Comparison of ENCODE assay signal across 8 cellular contexts in the genomic region with DNA sequence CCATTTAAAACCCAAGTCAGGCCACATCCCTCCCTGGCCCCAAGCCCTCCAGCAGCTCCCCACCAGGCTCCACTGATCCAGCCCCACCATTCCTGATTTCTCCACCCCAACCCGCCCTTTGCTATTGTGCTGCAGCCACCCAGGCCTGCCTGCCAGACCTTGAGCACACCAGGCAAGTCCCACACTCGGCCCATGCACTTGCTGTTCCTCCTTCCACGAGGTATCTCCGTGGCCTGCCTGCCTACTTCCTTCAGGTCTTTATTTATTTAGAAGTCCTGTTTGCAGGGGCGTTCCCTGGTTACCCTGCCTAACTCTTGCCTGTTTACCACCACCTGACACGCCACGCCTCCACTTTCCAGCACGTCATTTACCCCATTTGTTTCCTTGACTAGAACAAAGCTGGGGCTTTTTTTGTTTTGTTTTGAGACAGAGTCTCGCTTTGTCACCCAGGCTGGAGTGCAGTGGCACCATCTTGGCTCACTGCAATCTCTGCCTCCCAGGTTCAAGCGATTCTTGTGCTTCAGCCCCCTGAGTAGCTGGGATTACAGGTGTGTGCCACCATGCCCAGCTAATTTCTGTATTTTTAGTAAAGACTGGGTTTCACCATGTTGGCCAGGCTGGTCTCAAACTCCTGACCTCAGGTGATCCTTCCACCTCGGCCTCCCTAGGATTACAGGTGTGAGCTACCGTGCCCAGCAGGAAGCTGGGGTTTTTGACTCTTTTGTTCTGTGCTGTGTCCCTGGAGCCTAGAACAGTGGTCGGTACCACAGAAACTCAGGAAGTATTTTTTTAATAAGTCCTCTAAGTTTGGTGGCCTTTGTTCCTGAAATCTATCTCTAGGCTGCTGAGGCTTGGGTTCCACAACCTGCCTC. TPM values are rescaled to one million over a fixed set of nuclear protein-coding genes. Genes with fewer than 3 reads are reported as not detected.
A peak's percentile ranks its signal among the peaks of the same experiment; 100 is the strongest.
DNase-seq lines count a peak whose midpoint lies in the region; ATAC-seq and TF ChIP-seq lines count a peak whose summit lies in the region.

No MANE protein-coding gene starts in this region.

- CTCF ChIA-PET in activated B cell treated with CpG ODN at 0.5 μM for 24 hours (lab: Charles Lee), result interaction anchor here (0.6 to 9.1 kb wide), 26 partner anchors 10 to 274 kb away, joined by 3 to 258 read pairs (median 6); partner anchors contain the start of genes CCDC134, MEI1, SREBF2 and TNFRSF13C

- H3K27me3 Mint-ChIP-seq in activated B cell treated with CpG ODN at 0.5 μM for 24 hours, result no peaks in the 10 kb centered on the region

- POLR2A ChIA-PET in activated B cell treated with CpG ODN at 0.5 μM for 24 hours (lab: Charles Lee), result interaction anchor here (1.0 to 9.1 kb wide), 27 partner anchors 8 to 467 kb away, joined by 3 to 1414 read pairs (median 6); partner anchors contain the start of genes CCDC134, MEI1, SHISA8 and SMDT1

- peak overlapping the region; percentile 92 for H3K4me3 Mint-ChIP-seq in activated B cell treated with CpG ODN at 0.5 μM for 24 hours

- H3K27ac ChIP-seq in psoas muscle, result peak overlapping the region; percentile 18

- TF ChIP-seq CTCF in activated B cell treated with CpG ODN at 0.5 μM for 24 hours (IDR thresholded peaks at IDR 0.05) (no peak), psoas muscle (IDR thresholded peaks at IDR 0.05) (no peak)

- peaks cover 5% of the 10 kb centered on the region for H3K36me3 Mint-ChIP-seq in activated B cell treated with CpG ODN at 0.5 μM for 24 hours (ENCODE audit: low read depth)

- no peaks in the 10 kb centered on the region for H3K9me3 ChIP-seq in psoas muscle

- ATAC-seq in GM18907 (IDR thresholded peaks at IDR 0.05; ENCODE audit: unreplicated experiment) (peak; percentile 54), HG03097 (IDR thresholded peaks at IDR 0.05; ENCODE audit: low FRiP score, unreplicated experiment) (peak; percentile 42), activated B cell treated with CpG ODN at 0.5 μM for 24 hours (ENCODE audit: low read depth) (peak; percentile 41), psoas muscle (no peak)

- DNase-seq in C1 segment of cervical spinal cord (lab: John Stamatoyannopoulos, UW), result peak in 9 of 14 donors; percentile 14 to 71 (median 43)
- peak; percentile 84 for DNase-seq in activated B cell treated with CpG ODN at 0.5 μM for 24 hours
- DNase-seq in cerebellar cortex (ENCODE audit: low spot score), result peak; percentile 40
- no peak for DNase-seq in psoas muscle
- DNase-seq in NCI-H2171 treated with DMSO at 0.1 percent for 48 hours (lab: John Stamatoyannopoulos, UW), result no peak
- DNase-seq in occipital lobe (lab: John Stamatoyannopoulos, UW), result no peak

- H3K36me3 ChIP-seq in psoas muscle (ENCODE audit: insufficient read depth in 1 of 2, low read depth in 1 of 2), result no peaks in the 10 kb centered on the region

- H3K4me3 ChIP-seq in psoas muscle, result no peak overlapping the region

- no peaks in the 10 kb centered on the region for H3K27me3 ChIP-seq in psoas muscle (ENCODE audit: insufficient read depth in 3 of 3, low read length in 2 of 3)

- H3K4me1 ChIP-seq in psoas muscle, result peaks cover 8% of the 10 kb centered on the region

- peaks cover 65% of the 10 kb centered on the region for H3K4me1 Mint-ChIP-seq in activated B cell treated with CpG ODN at 0.5 μM for 24 hours

- intact Hi-C loops in activated B cell treated with CpG ODN at 0.5 μM for 24 hours (cut with micrococcal nuclease) (loop anchor here (1.0 to 10.0 kb wide), 9 partner anchors 9 to 985 kb away; partner anchors contain the start of genes POLR3H, RBX1 and TNFRSF13C), psoas muscle (cut with DNase I) (loop anchor here (2.0 kb wide), 3 partner anchors 191 to 243 kb away; no protein-coding TSS in a partner anchor)

- WGBS in psoas muscle, 3 donors, result 82 to 92% (median 84%) methylated on average over 13 of the region's 13 CpGs

- peak overlapping the region; percentile 100 for H3K27ac Mint-ChIP-seq in activated B cell treated with CpG ODN at 0.5 μM for 24 hours

- no peaks in the 10 kb centered on the region for H3K9me3 Mint-ChIP-seq in activated B cell treated with CpG ODN at 0.5 μM for 24 hours

RNA-seq across cellular contexts. Expression of gene CENPM, which starts 6.7 kb away (rescaled TPM):
- total RNA-seq in activated B cell treated with CpG ODN at 0.5 μM for 24 hours (9.6 and 13.3 TPM in 2 replicates), psoas muscle (1 to 10 TPM in 2 of 4 donors, under 1 TPM in 1, not detected in 1; 0.59 to 2.3 (median 1.5) TPM), occipital lobe (1.6 TPM)
- polyA plus RNA-seq in psoas muscle, result 1 to 10 TPM in 2 of 3 donors, under 1 TPM in 1; 0.52 to 1.2 (median 1.1) TPM

RNA-seq across cellular contexts. Expression of gene TNFRSF13C, which starts 13.6 kb away (rescaled TPM):
- total RNA-seq in activated B cell treated with CpG ODN at 0.5 μM for 24 hours (266 and 295 TPM in 2 replicates), psoas muscle (1 to 10 TPM in 1 of 4 donors, under 1 TPM in 3; 0.20 to 1.4 (median 0.38) TPM), occipital lobe (0.31 TPM)
- polyA plus RNA-seq in psoas muscle, result under 1 TPM in 2 of 3 donors, not detected in 1; 0.01 to 0.05 TPM

RNA-seq across cellular contexts. Expression of gene SHISA8, which starts 25.3 kb away (rescaled TPM):
- total RNA-seq in activated B cell treated with CpG ODN at 0.5 μM for 24 hours, result 10.9 and 12.6 TPM in 2 replicates
- under 1 TPM in 3 of 4 donors, not detected in 1; 0.15 to 0.26 (median 0.26) TPM for total RNA-seq in psoas muscle
- not detected for polyA plus RNA-seq in psoas muscle
- total RNA-seq in occipital lobe, result not detected

RNA-seq across cellular contexts. Expression of gene SEPTIN3, which starts 29.0 kb away (rescaled TPM):
- total RNA-seq in activated B cell treated with CpG ODN at 0.5 μM for 24 hours (0.49 and 0.54 TPM in 2 replicates), psoas muscle (under 1 TPM in 1 of 4 donors, not detected in 3; 0.06 TPM), occipital lobe (130 TPM)
- under 1 TPM; 0.03 to 0.14 (median 0.05) TPM for polyA plus RNA-seq in psoas muscle

Comparison
In these comparisons a context has a peak if more than half of its experiments do, and no peak if none do; other contexts are left out.
1. DNase-seq: peak in C1 segment of cervical spinal cord (9 of 14), activated B cell treated with CpG ODN at 0.5 μM for 24 hours (single experiment) and cerebellar cortex (single experiment); none in psoas muscle (0 of 2), NCI-H2171 treated with DMSO at 0.1 percent for 48 hours (single experiment) and occipital lobe (single experiment).
2. ATAC-seq: peak in GM18907 (single experiment), HG03097 (single experiment) and activated B cell treated with CpG ODN at 0.5 μM for 24 hours (single experiment); none in psoas muscle (0 of 4).
3. RNA of gene TNFRSF13C, which starts 13.6 kb away (total RNA-seq): 266 to 295 TPM in activated B cell treated with CpG ODN at 0.5 μM for 24 hours; 0.20 to 1.4 TPM in psoas muscle and 0.31 TPM in occipital lobe (single experiment); every median in the first group is over 100 times any median in the second.